In genomic region chr1:110328274-110328673, GRCh38 we compare ENCODE assay signal across 23 cellular contexts. TPM values are rescaled to one million over a fixed set of nuclear protein-coding genes. Genes with fewer than 3 reads are reported as not detected.
DNase-seq lines count a peak whose midpoint lies in the region; ATAC-seq and TF ChIP-seq lines count a peak whose summit lies in the region.
"Had no signal": no experiment of that assay in that cellular context is flagged by ENCODE, and none has a peak within 500 bp of the region (broad histone marks: within the 10 kb centered on the region; RNA-seq: fewer than 3 reads in every experiment).

No MANE protein-coding gene starts in this region.

- ATAC-seq in HG02588 (IDR thresholded peaks at IDR 0.05; ENCODE audit: unreplicated experiment) = no peak

- no peak for TF ChIP-seq CTCF in cardiac fibroblast (IDR thresholded peaks at IDR 0.05; ENCODE audit: low read depth, low read length)
- TF ChIP-seq CTCF in GM10266 (IDR thresholded peaks at IDR 0.05; ENCODE audit: control insufficient read depth, insufficient read depth, low read depth, missing control alignments) = no peak

- no peak overlapping the region for H3K4me3 ChIP-seq in cardiac fibroblast (replicated peaks in 1 of 2; ENCODE audit: low read depth in 2 of 2, low read length in 2 of 2)
- H3K4me3 ChIP-seq: GM23248, lung, stomach, tibial artery had no signal

- DNase-seq in EH (ENCODE audit: low read depth) (peak; percentile 37), M059J (ENCODE audit: low read depth) (peak; percentile 55), cardiac fibroblast (ENCODE audit: low read depth in 2 of 2) (peak; percentile 27 to 31), kidney tubule cell (ENCODE audit: low spot score) (peak; percentile 80), epidermal melanocyte (ENCODE audit: insufficient read length, low spot score) (no peak), NCI-H1417 treated with DMSO at 0.1 percent for 48 hours (lab: John Stamatoyannopoulos, UW) (no peak), GM10266 (ENCODE audit: extremely low spot score) (no peak)
- DNase-seq: activated CD4-positive, alpha-beta T cell treated with anti-CD3 and anti-CD28 coated beads, Interleukin-2, amount 10 ng/mL, durations not matched to agents 7 days and 5 days; aorta; C1 segment of cervical spinal cord; effector memory CD4-positive, alpha-beta T cell; GM23248; islet precursor cell; NCI-H187; NCI-H2227 treated with DMSO at 0.1 percent for 48 hours; NCI-H748 treated with DMSO at 0.1 percent for 48 hours; SK-N-SH; stimulated activated CD8-positive, alpha-beta memory T cell treated with anti-CD3 and anti-CD28 coated beads, Interleukin-4, amount 100 ng/mL, for 48 hours; stomach; T-helper 2 cell; tibial artery had no signal

RNA-seq across cellular contexts. Expression of gene RBM15, which starts 10.9 kb away (rescaled TPM):
- 20.9 and 35.8 TPM in 2 replicates for total RNA-seq in M059J (2014; rRNA removed; shearing (Covaris generic))

Comparison
In these comparisons a context has a peak if more than half of its experiments do, and no peak if none do; other contexts are left out.
1. DNase-seq: peak in EH (single experiment), M059J (single experiment), cardiac fibroblast (2 of 2) and kidney tubule cell (single experiment); none in epidermal melanocyte (single experiment), NCI-H1417 treated with DMSO at 0.1 percent for 48 hours (single experiment) and GM10266 (single experiment).